ENCODE assay signal across 9 cellular contexts in the genomic region with DNA sequence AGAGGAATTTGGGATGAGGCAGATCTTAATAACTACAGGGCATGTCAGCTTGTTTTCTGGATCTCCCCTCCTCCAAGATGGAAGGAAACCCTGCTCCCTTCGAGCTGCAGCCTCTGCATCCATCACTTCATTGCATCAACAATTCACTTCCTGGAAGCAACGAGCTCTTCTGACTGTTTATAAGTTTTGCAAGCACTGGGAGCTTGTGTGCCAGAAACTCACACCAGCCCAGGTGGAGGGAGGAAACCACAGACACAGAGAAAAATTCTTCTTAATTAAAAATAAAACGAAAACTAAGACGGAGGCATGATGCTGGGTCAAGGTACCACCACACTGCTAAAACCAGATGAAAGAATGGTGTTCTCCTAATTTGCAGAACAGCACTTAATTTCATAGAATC. TPM values are rescaled to one million over a fixed set of nuclear protein-coding genes. Genes with fewer than 3 reads are reported as not detected.
DNase-seq lines count a peak whose midpoint lies in the region; ATAC-seq and TF ChIP-seq lines count a peak whose summit lies in the region.
"Had no signal": no experiment of that assay in that cellular context is flagged by ENCODE, and none has a peak within 500 bp of the region (broad histone marks: within the 10 kb centered on the region; RNA-seq: fewer than 3 reads in every experiment).

No MANE protein-coding gene starts in this region.

- peak overlapping the region; percentile 91 for H3K27ac Mint-ChIP-seq in activated CD4-positive, alpha-beta memory T cell treated with anti-CD3 and anti-CD28 coated beads for 36 hours

- H3K4me3 ChIP-seq in liver (ENCODE audit: low read depth in 1 of 3, low read length in 3 of 3), result no peak overlapping the region

- H3K9me3 Mint-ChIP-seq in activated CD4-positive, alpha-beta memory T cell treated with anti-CD3 and anti-CD28 coated beads for 36 hours, result no peaks in the 10 kb centered on the region

- intact Hi-C loops in activated CD4-positive, alpha-beta memory T cell treated with anti-CD3 and anti-CD28 coated beads for 36 hours (cut with micrococcal nuclease), result loop anchor here (1.0 kb wide), 1 partner anchor 9 kb away; no protein-coding TSS in a partner anchor

- peak; percentile 70 for ATAC-seq in GM21619 (IDR thresholded peaks at IDR 0.05; ENCODE audit: unreplicated experiment)

- H3K27me3 ChIP-seq in liver (ENCODE audit: control insufficient read depth in 4 of 4, insufficient read depth in 4 of 4, low read length in 3 of 4), result no peaks in the 10 kb centered on the region

- no peak overlapping the region for H3K9ac ChIP-seq in liver (ENCODE audit: low read depth in 1 of 2, low read length in 2 of 2)

- no peak for TF ChIP-seq RAD21 in liver (IDR thresholded peaks at IDR 0.05)

- no peaks in the 10 kb centered on the region for H3K27me3 Mint-ChIP-seq in activated CD4-positive, alpha-beta memory T cell treated with anti-CD3 and anti-CD28 coated beads for 36 hours

- no peaks in the 10 kb centered on the region for H3K36me3 Mint-ChIP-seq in activated CD4-positive, alpha-beta memory T cell treated with anti-CD3 and anti-CD28 coated beads for 36 hours

- no peak for TF ChIP-seq CTCF in C4-2B (conservative IDR thresholded peaks at IDR 0.05)
- no peak for TF ChIP-seq CTCF in liver (IDR thresholded peaks at IDR 0.05; ENCODE audit: low read depth, low read length, missing input control)

- H3K4me1 ChIP-seq in liver (ENCODE audit: control insufficient read depth in 4 of 4, insufficient read depth in 4 of 4, low read length in 3 of 4), result peaks cover 5 to 33% (median 22%) of the 10 kb centered on the region in 4 donors

- H3K27ac ChIP-seq in C4-2B (peak overlapping the region; percentile 64; the same call in 1 of the 2 replicates), liver (ENCODE audit: low read depth in 1 of 2, low read length in 2 of 2) (no peak overlapping the region)

- no peaks in the 10 kb centered on the region for H3K9me3 ChIP-seq in liver (ENCODE audit: control insufficient read depth in 4 of 4, low read length in 3 of 4)

- WGBS in liver, result 35% methylated on average over 4 of the region's 4 CpGs

- CTCF ChIA-PET in activated CD4-positive, alpha-beta memory T cell treated with anti-CD3 and anti-CD28 coated beads for 36 hours (lab: Charles Lee), result interaction anchor here (0.9 to 4.3 kb wide), 7 partner anchors 9 to 82 kb away, joined by 3 to 19 read pairs (median 5); no protein-coding TSS in a partner anchor

- DNase-seq in activated CD4-positive, alpha-beta memory T cell treated with anti-CD3 and anti-CD28 coated beads for 36 hours, result peak; percentile 54
- DNase-seq in glomerular visceral epithelial cell (ENCODE audit: extremely low spot score) (no peak), A172 (ENCODE audit: low spot score) (no peak), amygdala (lab: John Stamatoyannopoulos, UW) (no peak), NCI-H1694 treated with DMSO at 0.1 percent for 48 hours (lab: John Stamatoyannopoulos, UW) (no peak)
- DNase-seq: KBM-7 had no signal

- POLR2A ChIA-PET in activated CD4-positive, alpha-beta memory T cell treated with anti-CD3 and anti-CD28 coated beads for 36 hours (lab: Charles Lee), result interaction anchor here (0.9 to 4.3 kb wide), 7 partner anchors 8 to 24 kb away, joined by 3 to 19 read pairs (median 8); no protein-coding TSS in a partner anchor

- H3K36me3 ChIP-seq in liver (ENCODE audit: control insufficient read depth in 4 of 4, insufficient read depth in 3 of 4, low read depth in 1 of 4, low read length in 3 of 4), result no peaks in the 10 kb centered on the region

- H3K4me3 Mint-ChIP-seq in activated CD4-positive, alpha-beta memory T cell treated with anti-CD3 and anti-CD28 coated beads for 36 hours, result peak overlapping the region; percentile 60

- peaks cover 87% of the 10 kb centered on the region for H3K4me1 Mint-ChIP-seq in activated CD4-positive, alpha-beta memory T cell treated with anti-CD3 and anti-CD28 coated beads for 36 hours (ENCODE audit: low read depth)

TF ChIP-seq in liver, 16 proteins besides CTCF, POLR2A, EP300 and RAD21:
- no peak for TF ChIP-seq HNF4A (conservative IDR thresholded peaks at IDR 0.05)
- no peak for TF ChIP-seq SP1 (IDR thresholded peaks at IDR 0.05)
- TF ChIP-seq, protein P1, sequence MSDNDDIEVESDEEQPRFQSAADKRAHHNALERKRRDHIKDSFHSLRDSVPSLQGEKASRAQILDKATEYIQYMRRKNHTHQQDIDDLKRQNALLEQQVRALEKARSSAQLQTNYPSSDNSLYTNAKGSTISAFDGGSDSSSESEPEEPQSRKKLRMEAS (IDR thresholded peaks at IDR 0.05), result peak; percentile 24

RNA-seq across cellular contexts. Expression of a gene that starts 10.6 kb away (rescaled TPM):
- total RNA-seq in activated CD4-positive, alpha-beta memory T cell treated with anti-CD3 and anti-CD28 coated beads for 36 hours, result 10 to 100 TPM; 35.3 to 40.4 TPM
- 10 to 100 TPM; 13.7 to 48.9 TPM for total RNA-seq in liver
- polyA plus RNA-seq in liver, result 10 to 100 TPM in 1 of 2 donors, 1 to 10 TPM in 1; 9.4 to 12.0 TPM
- total RNA-seq in A172 (2014; rRNA removed; shearing (Covaris generic)), result 26.7 and 32.0 TPM in 2 replicates
